ENCODE assay signal across 1 cellular context in the genomic region with DNA sequence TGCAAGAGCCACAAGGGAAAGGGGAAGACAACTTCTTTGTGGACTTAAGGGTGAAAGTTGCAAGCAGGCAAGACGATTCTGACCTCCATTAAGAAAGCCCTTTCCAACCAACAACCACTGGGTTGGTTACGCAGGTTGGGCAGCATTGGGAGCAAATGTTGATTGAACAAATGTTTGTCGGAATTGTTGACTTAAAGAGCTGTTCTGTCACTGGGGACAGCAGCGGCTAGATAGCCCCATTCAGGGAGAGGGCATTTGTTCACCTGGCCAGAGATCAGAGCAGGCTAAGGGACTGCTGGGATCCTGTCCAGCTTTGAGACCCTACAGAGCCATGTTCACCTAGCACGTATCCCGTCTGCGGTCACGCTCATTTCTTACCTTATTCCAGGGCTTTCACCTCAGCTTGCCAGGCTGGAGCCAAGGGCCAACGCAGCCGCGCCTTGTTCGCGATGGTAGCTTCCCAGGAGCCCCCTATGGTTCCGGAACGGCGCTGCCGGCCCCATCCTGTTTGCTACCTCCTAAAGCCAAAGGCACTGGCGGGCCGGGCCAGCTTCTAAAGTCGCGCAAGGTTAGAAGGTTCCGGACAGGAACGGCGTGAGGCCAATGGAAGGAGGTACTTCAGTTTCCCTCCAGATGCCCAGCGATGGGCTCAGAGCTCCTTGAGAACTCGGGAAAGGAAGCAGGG.
TF ChIP-seq lines count a peak whose summit lies in the region.

No MANE protein-coding gene starts in this region.

TF ChIP-seq in K562, 482 proteins besides CTCF, POLR2A, EP300 and RAD21:
- TF ChIP-seq ASH1L (IDR thresholded peaks at IDR 0.05; ENCODE audit: borderline replicate concordance, low read depth, partially characterized antibody) (no peak), NR1H2 (CRISPR knock-in tag; IDR thresholded peaks at IDR 0.05) (no peak), KLF10 (CRISPR knock-in tag; IDR thresholded peaks at IDR 0.05) (no peak), ZNF668 (CRISPR knock-in tag; IDR thresholded peaks at IDR 0.05) (no peak), ZBTB7A (IDR thresholded peaks at IDR 0.05; ENCODE audit: borderline replicate concordance, control insufficient read depth, low read depth, low read length) (no peak), SIN3A (IDR thresholded peaks at IDR 0.05; ENCODE audit: borderline replicate concordance in 2 of 2, control insufficient read depth in 1 of 2, low read depth in 2 of 2, low read length in 2 of 2) (no peak), ZNF197 (CRISPR knock-in tag; IDR thresholded peaks at IDR 0.05; ENCODE audit: low read depth) (no peak)
- TF ChIP-seq, protein P1, sequence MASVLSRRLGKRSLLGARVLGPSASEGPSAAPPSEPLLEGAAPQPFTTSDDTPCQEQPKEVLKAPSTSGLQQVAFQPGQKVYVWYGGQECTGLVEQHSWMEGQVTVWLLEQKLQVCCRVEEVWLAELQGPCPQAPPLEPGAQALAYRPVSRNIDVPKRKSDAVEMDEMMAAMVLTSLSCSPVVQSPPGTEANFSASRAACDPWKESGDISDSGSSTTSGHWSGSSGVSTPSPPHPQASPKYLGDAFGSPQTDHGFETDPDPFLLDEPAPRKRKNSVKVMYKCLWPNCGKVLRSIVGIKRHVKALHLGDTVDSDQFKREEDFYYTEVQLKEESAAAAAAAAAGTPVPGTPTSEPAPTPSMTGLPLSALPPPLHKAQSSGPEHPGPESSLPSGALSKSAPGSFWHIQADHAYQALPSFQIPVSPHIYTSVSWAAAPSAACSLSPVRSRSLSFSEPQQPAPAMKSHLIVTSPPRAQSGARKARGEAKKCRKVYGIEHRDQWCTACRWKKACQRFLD (CRISPR knock-in tag; IDR thresholded peaks at IDR 0.05): no peak
- TF ChIP-seq, protein P2, sequence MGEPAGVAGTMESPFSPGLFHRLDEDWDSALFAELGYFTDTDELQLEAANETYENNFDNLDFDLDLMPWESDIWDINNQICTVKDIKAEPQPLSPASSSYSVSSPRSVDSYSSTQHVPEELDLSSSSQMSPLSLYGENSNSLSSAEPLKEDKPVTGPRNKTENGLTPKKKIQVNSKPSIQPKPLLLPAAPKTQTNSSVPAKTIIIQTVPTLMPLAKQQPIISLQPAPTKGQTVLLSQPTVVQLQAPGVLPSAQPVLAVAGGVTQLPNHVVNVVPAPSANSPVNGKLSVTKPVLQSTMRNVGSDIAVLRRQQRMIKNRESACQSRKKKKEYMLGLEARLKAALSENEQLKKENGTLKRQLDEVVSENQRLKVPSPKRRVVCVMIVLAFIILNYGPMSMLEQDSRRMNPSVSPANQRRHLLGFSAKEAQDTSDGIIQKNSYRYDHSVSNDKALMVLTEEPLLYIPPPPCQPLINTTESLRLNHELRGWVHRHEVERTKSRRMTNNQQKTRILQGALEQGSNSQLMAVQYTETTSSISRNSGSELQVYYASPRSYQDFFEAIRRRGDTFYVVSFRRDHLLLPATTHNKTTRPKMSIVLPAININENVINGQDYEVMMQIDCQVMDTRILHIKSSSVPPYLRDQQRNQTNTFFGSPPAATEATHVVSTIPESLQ (CRISPR knock-in tag; IDR thresholded peaks at IDR 0.05): no peak
